26 cellular contexts compared by ENCODE assay signal in genomic region chr2:241187101-241187690, GRCh38. TPM values are rescaled to one million over a fixed set of nuclear protein-coding genes. Genes with fewer than 3 reads are reported as not detected.
DNase-seq lines count a peak whose midpoint lies in the region; ATAC-seq, FAIRE-seq and TF ChIP-seq lines count a peak whose summit lies in the region.
"Had no signal": no experiment of that assay in that cellular context is flagged by ENCODE, and none has a peak within 500 bp of the region (broad histone marks: within the 10 kb centered on the region; RNA-seq: fewer than 3 reads in every experiment).

No MANE protein-coding gene starts in this region.

- H3K4me1 ChIP-seq in kidney (ENCODE audit: control insufficient read depth in 1 of 2, insufficient read depth in 1 of 2, low read depth in 1 of 2, low read length in 2 of 2) (no peaks in the 10 kb centered on the region), upper lobe of right lung (no peaks in the 10 kb centered on the region), esophagus squamous epithelium (peaks cover 0 to 9% (median 8%) of the 10 kb centered on the region in 3 donors)
- H3K4me1 ChIP-seq: SJCRH30 had no signal

- DNase-seq in natural killer cell treated with Interleukin-12 subunit alpha and Interleukin-12 subunit beta and Interleukin-15 and Interleukin-18, amount 100 ng/mL, for 72 hours (ENCODE audit: low spot score): peak; percentile 58
- no peak for DNase-seq in natural killer cell
- DNase-seq in H7: peak; percentile 65
- peak; percentile 63 for DNase-seq in kidney
- peak; percentile 62 for DNase-seq in upper lobe of right lung
- no peak for DNase-seq in SKM-1 (lab: John Stamatoyannopoulos, UW; ENCODE audit: unreplicated experiment)
- no peak for DNase-seq in stimulated activated CD4-positive, alpha-beta T cell treated with anti-CD3 and anti-CD28 coated beads, Interleukin-1b, Interleukin-23, amount 100 ng/mL, for 48 hours
- DNase-seq in esophagus squamous epithelium (lab: John Stamatoyannopoulos, UW): no peak
- DNase-seq: AML-193; Calu3; CD8-positive, alpha-beta memory T cell; DMS153; DND-41; HCEC 1CT; Karpas-422; NCI-H1092; NCI-H1417 treated with DMSO at 0.1 percent for 48 hours; NCI-H187 treated with DMSO at 0.1 percent for 48 hours; NCI-H446; NK-92 treated with Interleukin-12 subunit alpha and Interleukin-12 subunit beta, amount 100 ng/mL, for 24 hours; PC-3; SJCRH30; T-helper 1 cell had no signal

- no peak overlapping the region for H3K9ac ChIP-seq in kidney (ENCODE audit: low read length in 2 of 2)

- H3K9me3 Mint-ChIP-seq in natural killer cell treated with Interleukin-12 subunit alpha and Interleukin-12 subunit beta and Interleukin-15 and Interleukin-18, amount 100 ng/mL, for 72 hours: no peaks in the 10 kb centered on the region
- no peaks in the 10 kb centered on the region for H3K9me3 Mint-ChIP-seq in natural killer cell
- H3K9me3 Mint-ChIP-seq: CD8-positive, alpha-beta memory T cell had no signal

- no peak overlapping the region for H3K4me3 Mint-ChIP-seq in natural killer cell treated with Interleukin-12 subunit alpha and Interleukin-12 subunit beta and Interleukin-15 and Interleukin-18, amount 100 ng/mL, for 72 hours
- H3K4me3 Mint-ChIP-seq in natural killer cell: no peak overlapping the region
- H3K4me3 Mint-ChIP-seq: CD14-positive monocyte; CD8-positive, alpha-beta memory T cell had no signal

- FAIRE-seq in kidney (lab: Jason Lieb, UNC): no peak
- FAIRE-seq: A549, GM19239 had no signal

- H3K4me1 Mint-ChIP-seq in natural killer cell treated with Interleukin-12 subunit alpha and Interleukin-12 subunit beta and Interleukin-15 and Interleukin-18, amount 100 ng/mL, for 72 hours (ENCODE audit: low read depth in 2 of 2): no peaks in the 10 kb centered on the region
- H3K4me1 Mint-ChIP-seq in natural killer cell: no peaks in the 10 kb centered on the region
- H3K4me1 Mint-ChIP-seq: CD14-positive monocyte; CD8-positive, alpha-beta memory T cell had no signal

- H3K27ac ChIP-seq in kidney (ENCODE audit: low read depth in 2 of 2, low read length in 2 of 2): no peak overlapping the region
- H3K27ac ChIP-seq in upper lobe of right lung: no peak overlapping the region
- no peak overlapping the region for H3K27ac ChIP-seq in esophagus squamous epithelium
- H3K27ac ChIP-seq: A549, SJCRH30 had no signal

- intact Hi-C loops in natural killer cell (cut with micrococcal nuclease) (no loop called here), kidney (cut with DNase I) (no loop called here), upper lobe of right lung (cut with DNase I) (no loop called here), esophagus squamous epithelium (cut with DNase I) (no loop called here)

- H3K9me3 ChIP-seq in kidney (ENCODE audit: control insufficient read depth in 1 of 2, low read length in 2 of 2) (no peaks in the 10 kb centered on the region), upper lobe of right lung (no peaks in the 10 kb centered on the region), esophagus squamous epithelium (no peaks in the 10 kb centered on the region)
- H3K9me3 ChIP-seq: A549, SJCRH30 had no signal

- no peak overlapping the region for H3K27ac Mint-ChIP-seq in natural killer cell treated with Interleukin-12 subunit alpha and Interleukin-12 subunit beta and Interleukin-15 and Interleukin-18, amount 100 ng/mL, for 72 hours
- H3K27ac Mint-ChIP-seq in natural killer cell: no peak overlapping the region
- H3K27ac Mint-ChIP-seq: CD8-positive, alpha-beta memory T cell had no signal

- H3K27me3 ChIP-seq in H7 (ENCODE audit: control insufficient read depth, insufficient read depth, low read length) (no peaks in the 10 kb centered on the region), upper lobe of right lung (no peaks in the 10 kb centered on the region), esophagus squamous epithelium (peaks cover 0 to 22% (median 0%) of the 10 kb centered on the region in 4 donors)

- H3K4me3 ChIP-seq in H7 (ENCODE audit: insufficient read depth, low read depth, low read length): no peak overlapping the region
- no peak overlapping the region for H3K4me3 ChIP-seq in kidney (ENCODE audit: low read length in 2 of 2)
- H3K4me3 ChIP-seq in upper lobe of right lung: no peak overlapping the region
- H3K4me3 ChIP-seq in esophagus squamous epithelium: no peak overlapping the region
- H3K4me3 ChIP-seq: A549, SJCRH30 had no signal

- H3K36me3 ChIP-seq in H7 (replicated peaks; ENCODE audit: control insufficient read depth, insufficient read depth, low read length) (no peaks in the 10 kb centered on the region), kidney (ENCODE audit: control insufficient read depth in 1 of 2, insufficient read depth in 2 of 2, low read length in 2 of 2) (peaks cover 2 to 5% of the 10 kb centered on the region in 2 donors), upper lobe of right lung (peaks cover 18% of the 10 kb centered on the region), esophagus squamous epithelium (peaks cover 0 to 20% (median 10%) of the 10 kb centered on the region in 3 donors)
- H3K36me3 ChIP-seq: SJCRH30 had no signal

- TF ChIP-seq CTCF in natural killer cell (IDR thresholded peaks at IDR 0.05) (no peak), kidney (IDR thresholded peaks at IDR 0.05; ENCODE audit: borderline replicate concordance, extremely low read depth, insufficient read depth) (no peak), upper lobe of right lung (IDR thresholded peaks at IDR 0.05) (no peak), esophagus squamous epithelium (IDR thresholded peaks at IDR 0.05) (no peak)

- H3K27me3 Mint-ChIP-seq in natural killer cell treated with Interleukin-12 subunit alpha and Interleukin-12 subunit beta and Interleukin-15 and Interleukin-18, amount 100 ng/mL, for 72 hours: no peaks in the 10 kb centered on the region
- no peaks in the 10 kb centered on the region for H3K27me3 Mint-ChIP-seq in natural killer cell (ENCODE audit: low read depth in 2 of 2)
- H3K27me3 Mint-ChIP-seq: CD8-positive, alpha-beta memory T cell had no signal

- H3K36me3 Mint-ChIP-seq in natural killer cell treated with Interleukin-12 subunit alpha and Interleukin-12 subunit beta and Interleukin-15 and Interleukin-18, amount 100 ng/mL, for 72 hours: no peaks in the 10 kb centered on the region
- H3K36me3 Mint-ChIP-seq in natural killer cell: no peaks in the 10 kb centered on the region

- ATAC-seq in natural killer cell treated with Interleukin-12 subunit alpha and Interleukin-12 subunit beta and Interleukin-15 and Interleukin-18, amount 100 ng/mL, for 72 hours: no peak
- no peak for ATAC-seq in natural killer cell
- ATAC-seq in upper lobe of right lung: no peak
- ATAC-seq: A549, PC-3 had no signal

- 63 to 100% methylated on average over 1 to 4 of the region's 12 CpGs for WGBS in esophagus squamous epithelium, 2 donors

- TF ChIP-seq POLR2A in esophagus squamous epithelium (IDR thresholded peaks at IDR 0.05): no peak

RNA-seq across cellular contexts. Expression of gene ANO7, which starts 1.3 kb away (rescaled TPM):
- 1 to 10 TPM; 2.8 to 7.1 TPM for total RNA-seq in natural killer cell treated with Interleukin-12 subunit alpha and Interleukin-12 subunit beta and Interleukin-15 and Interleukin-18, amount 100 ng/mL, for 72 hours
- total RNA-seq in natural killer cell (1 to 10 TPM in 2 of 3 donors, under 1 TPM in 1; 0.97 to 1.4 (median 1.1) TPM), kidney (1.9 TPM), upper lobe of right lung (2.1 TPM), esophagus squamous epithelium (under 1 TPM in 1 of 4 donors, not detected in 3; 0.59 TPM)
- total RNA-seq in H7 (2014; rRNA removed; shearing (Covaris generic)): 2.0 and 4.0 TPM in 2 replicates
- 1.1 TPM for polyA plus RNA-seq in kidney (ENCODE audit: insufficient read depth, low read depth, low replicate concordance)
- polyA plus RNA-seq: CD14-positive monocyte; CD8-positive, alpha-beta memory T cell had no signal

RNA-seq across cellular contexts. Expression of gene PPP1R7, which starts 36.9 kb away (rescaled TPM):
- 100 to 1,000 TPM in 1 of 2 donors, 10 to 100 TPM in 1; 54.8 to 109 TPM for total RNA-seq in natural killer cell treated with Interleukin-12 subunit alpha and Interleukin-12 subunit beta and Interleukin-15 and Interleukin-18, amount 100 ng/mL, for 72 hours
- 10 to 100 TPM; 57.8 to 66.3 (median 60.4) TPM for total RNA-seq in natural killer cell
- total RNA-seq in H7 (2014; rRNA removed; shearing (Covaris generic)): 32.1 and 36.9 TPM in 2 replicates
- 64.6 TPM for total RNA-seq in kidney
- 94.9 TPM for polyA plus RNA-seq in kidney (ENCODE audit: insufficient read depth, low read depth, low replicate concordance)
- 60.7 TPM for total RNA-seq in upper lobe of right lung
- total RNA-seq in esophagus squamous epithelium: 100 to 1,000 TPM in 1 of 4 donors, 10 to 100 TPM in 3; 53.5 to 108 (median 63.3) TPM

RNA-seq across cellular contexts. Expression of gene PASK, which starts 37.9 kb away (rescaled TPM):
- 10 to 100 TPM; 69.5 to 78.9 TPM for total RNA-seq in natural killer cell treated with Interleukin-12 subunit alpha and Interleukin-12 subunit beta and Interleukin-15 and Interleukin-18, amount 100 ng/mL, for 72 hours
- 10 to 100 TPM; 27.9 to 45.2 (median 36.2) TPM for total RNA-seq in natural killer cell
- total RNA-seq in H7 (2014; rRNA removed; shearing (Covaris generic)): 20.4 and 20.6 TPM in 2 replicates
- total RNA-seq in kidney: 26.0 TPM
- 3.1 TPM for polyA plus RNA-seq in kidney (ENCODE audit: insufficient read depth, low read depth, low replicate concordance)
- total RNA-seq in upper lobe of right lung: 15.7 TPM
- total RNA-seq in esophagus squamous epithelium: 1 to 10 TPM; 3.4 to 8.9 (median 5.6) TPM

Comparison
In these comparisons a context has a peak if more than half of its experiments do, and no peak if none do; other contexts are left out.
1. DNase-seq: peak in natural killer cell treated with Interleukin-12 subunit alpha and Interleukin-12 subunit beta and Interleukin-15 and Interleukin-18, amount 100 ng/mL, for 72 hours (single experiment), H7 (single experiment), kidney (single experiment) and upper lobe of right lung (single experiment); none in natural killer cell (single experiment), SKM-1 (single experiment), stimulated activated CD4-positive, alpha-beta T cell treated with anti-CD3 and anti-CD28 coated beads, Interleukin-1b, Interleukin-23, amount 100 ng/mL, for 48 hours (single experiment) and esophagus squamous epithelium (single experiment).